ENCODE assay signal across 1 cellular context in genomic region chr1:27603320-27603961, GRCh38.
TF ChIP-seq lines count a peak whose summit lies in the region.

No MANE protein-coding gene starts in this region.

TF ChIP-seq in HepG2, 621 proteins besides CTCF, POLR2A, EP300 and RAD21 (continued from another document):
- TF ChIP-seq ZGPAT (CRISPR knock-in tag; IDR thresholded peaks at IDR 0.05), result no peak
- TF ChIP-seq ZNF562 (CRISPR knock-in tag; IDR thresholded peaks at IDR 0.05; ENCODE audit: borderline replicate concordance), result no peak
- peak; percentile 52; the same call in 1 of the 2 replicates for TF ChIP-seq ZNF768 (CRISPR knock-in tag; IDR thresholded peaks at IDR 0.05)
- no peak for TF ChIP-seq GATAD2A (CRISPR knock-in tag; IDR thresholded peaks at IDR 0.05)
- TF ChIP-seq ZNF224 (CRISPR knock-in tag; IDR thresholded peaks at IDR 0.05), result no peak
- no peak for TF ChIP-seq TBX3 (IDR thresholded peaks at IDR 0.05; ENCODE audit: borderline replicate concordance)
- no peak for TF ChIP-seq POLR2G (IDR thresholded peaks at IDR 0.05; ENCODE audit: low read depth, low read length)
- no peak for TF ChIP-seq ZNF326 (CRISPR knock-in tag; IDR thresholded peaks at IDR 0.05; ENCODE audit: borderline replicate concordance)
- TF ChIP-seq NFIB (CRISPR knock-in tag; IDR thresholded peaks at IDR 0.05; ENCODE audit: borderline replicate concordance), result no peak
- no peak for TF ChIP-seq TIGD3 (CRISPR knock-in tag; IDR thresholded peaks at IDR 0.05; ENCODE audit: borderline replicate concordance)
- TF ChIP-seq AHR (CRISPR knock-in tag; IDR thresholded peaks at IDR 0.05), result 0 out of 2 replicates have a peak, but pooled peaks have one; percentile 11
- TF ChIP-seq HBP1 (CRISPR knock-in tag; IDR thresholded peaks at IDR 0.05; ENCODE audit: low read depth), result peak; percentile 8; the same call in 1 of the 2 replicates
- TF ChIP-seq HHEX (CRISPR knock-in tag; IDR thresholded peaks at IDR 0.05), result no peak
- TF ChIP-seq GABPB1 (CRISPR knock-in tag; IDR thresholded peaks at IDR 0.05), result 0 out of 2 replicates have a peak, but pooled peaks have one; percentile 63
- no peak for TF ChIP-seq HNRNPH1 (optimal IDR thresholded peaks at IDR 0.05; ENCODE audit: low read depth, low read length)
- TF ChIP-seq HDAC1 (CRISPR knock-in tag; IDR thresholded peaks at IDR 0.05), result peak; percentile 26; the same call in 1 of the 2 replicates
- TF ChIP-seq RBFOX2 (IDR thresholded peaks at IDR 0.05; ENCODE audit: low read depth, low read length), result 0 out of 2 replicates have a peak, but pooled peaks have one; percentile 14
- peak; percentile 30 for TF ChIP-seq ASH2L (IDR thresholded peaks at IDR 0.05; ENCODE audit: insufficient read length, low read depth, low read length)
- peak; percentile 48; the same call in 1 of the 2 replicates for TF ChIP-seq KDM2A (CRISPR knock-in tag; IDR thresholded peaks at IDR 0.05; ENCODE audit: borderline replicate concordance, low read depth)
- peak; percentile 58 for TF ChIP-seq PATZ1 (CRISPR knock-in tag; IDR thresholded peaks at IDR 0.05)
- TF ChIP-seq HMGXB4 (CRISPR knock-in tag; IDR thresholded peaks at IDR 0.05; ENCODE audit: borderline replicate concordance in 1 of 2, low read depth in 1 of 2), result peak in 1 of 2 experiments; percentile 39; a peak in 1 of 4 replicates
- TF ChIP-seq ETV6 (CRISPR knock-in tag; conservative IDR thresholded peaks at IDR 0.05), result 0 out of 2 replicates have a peak, but pooled peaks have one; percentile 22
- TF ChIP-seq MXI1 (IDR thresholded peaks at IDR 0.05; ENCODE audit: borderline replicate concordance, low read depth, low read length), result 0 out of 3 replicates have a peak, but pooled peaks have one; percentile 23
- TF ChIP-seq NFATC3 (CRISPR knock-in tag; IDR thresholded peaks at IDR 0.05), result no peak
- no peak for TF ChIP-seq ZNF652 (CRISPR knock-in tag; IDR thresholded peaks at IDR 0.05; ENCODE audit: borderline replicate concordance, low read depth)
